1 cellular context compared by ENCODE assay signal in genomic region chr2:110768591-110768990, GRCh38.
A peak's percentile ranks its signal among the peaks of the same experiment; 100 is the strongest.
TF ChIP-seq lines count a peak whose summit lies in the region.

No MANE protein-coding gene starts in this region.

TF ChIP-seq in HepG2, 621 proteins besides CTCF, POLR2A, EP300 and RAD21 (continued from another document and continues in another):
- TF ChIP-seq AHDC1 (CRISPR knock-in tag; IDR thresholded peaks at IDR 0.05; ENCODE audit: borderline replicate concordance) (peak; percentile 55; the same call in 1 of the 2 replicates), SALL1 (CRISPR knock-in tag; IDR thresholded peaks at IDR 0.05) (peak; percentile 43; the same call in 1 of the 2 replicates), MYC (CRISPR knock-in tag; IDR thresholded peaks at IDR 0.05; ENCODE audit: borderline replicate concordance) (no peak), HOXA3 (CRISPR knock-in tag; IDR thresholded peaks at IDR 0.05) (no peak; the same call in 1 of the 2 replicates), SSRP1 (CRISPR knock-in tag; IDR thresholded peaks at IDR 0.05) (no peak), HNRNPL (IDR thresholded peaks at IDR 0.05; ENCODE audit: low read depth, low read length) (no peak), SMARCE1 (IDR thresholded peaks at IDR 0.05; ENCODE audit: borderline replicate concordance) (no peak), ZNF652 (CRISPR knock-in tag; IDR thresholded peaks at IDR 0.05; ENCODE audit: borderline replicate concordance, low read depth) (no peak), SMAD3 (CRISPR knock-in tag; IDR thresholded peaks at IDR 0.05) (peak; percentile 82; the same call in 1 of the 2 replicates), STAT5B (CRISPR knock-in tag; IDR thresholded peaks at IDR 0.05) (no peak), ZBTB14 (CRISPR knock-in tag; IDR thresholded peaks at IDR 0.05) (no peak), ARNTL (CRISPR knock-in tag; IDR thresholded peaks at IDR 0.05) (0 out of 2 replicates have a peak, but pooled peaks have one; percentile 29), E2F1 (CRISPR knock-in tag; IDR thresholded peaks at IDR 0.05) (no peak; the same call in 1 of the 2 replicates), ZNF569 (CRISPR knock-in tag; IDR thresholded peaks at IDR 0.05; ENCODE audit: borderline replicate concordance) (no peak), E2F2 (CRISPR knock-in tag; IDR thresholded peaks at IDR 0.05; ENCODE audit: borderline replicate concordance) (no peak), DPF2 (CRISPR knock-in tag; IDR thresholded peaks at IDR 0.05; ENCODE audit: borderline replicate concordance, low read depth) (no peak), PHF20 (CRISPR knock-in tag; IDR thresholded peaks at IDR 0.05) (no peak), MIER2 (CRISPR knock-in tag; IDR thresholded peaks at IDR 0.05) (no peak), ZFX (CRISPR knock-in tag; IDR thresholded peaks at IDR 0.05; ENCODE audit: low read depth) (peak; percentile 39; the same call in 1 of the 2 replicates), FOXK2 (IDR thresholded peaks at IDR 0.05) (peak; percentile 52; the same call in 1 of the 2 replicates), ZSCAN25 (CRISPR knock-in tag; IDR thresholded peaks at IDR 0.05) (no peak), HMGXB3 (CRISPR knock-in tag; IDR thresholded peaks at IDR 0.05; ENCODE audit: borderline replicate concordance) (0 out of 2 replicates have a peak, but pooled peaks have one; percentile 67), ZNF549 (CRISPR knock-in tag; IDR thresholded peaks at IDR 0.05) (no peak), ZBTB7B (CRISPR knock-in tag; IDR thresholded peaks at IDR 0.05) (0 out of 2 replicates have a peak, but pooled peaks have one; percentile 27), ETS1 (CRISPR knock-in tag; IDR thresholded peaks at IDR 0.05) (no peak), RBM39 (IDR thresholded peaks at IDR 0.05; ENCODE audit: low read depth, low read length, poor library complexity, severe bottlenecking) (no peak), ATM (IDR thresholded peaks at IDR 0.05; ENCODE audit: borderline replicate concordance) (no peak), ZNF292 (CRISPR knock-in tag; IDR thresholded peaks at IDR 0.05; ENCODE audit: borderline replicate concordance, low read depth) (no peak), TRIM22 (IDR thresholded peaks at IDR 0.05) (no peak), MIER3 (CRISPR knock-in tag; IDR thresholded peaks at IDR 0.05; ENCODE audit: borderline replicate concordance) (peak; percentile 49; the same call in 1 of the 2 replicates), ZNF784 (CRISPR knock-in tag; IDR thresholded peaks at IDR 0.05; ENCODE audit: borderline replicate concordance) (no peak), RXRA (CRISPR knock-in tag; IDR thresholded peaks at IDR 0.05) (peak; percentile 57; the same call in 1 of the 2 replicates), DMAP1 (CRISPR knock-in tag; IDR thresholded peaks at IDR 0.05) (no peak), RERE (CRISPR knock-in tag; IDR thresholded peaks at IDR 0.05; ENCODE audit: low read depth) (peak; percentile 97), KDM6A (CRISPR knock-in tag; IDR thresholded peaks at IDR 0.05; ENCODE audit: low read depth) (no peak), CHD2 (IDR thresholded peaks at IDR 0.05; ENCODE audit: low read depth, low read length) (no peak)
